In genomic region chr6:66897576-66897975, GRCh38 we compare ENCODE assay signal across 14 cellular contexts.
A peak's percentile ranks its signal among the peaks of the same experiment; 100 is the strongest.
DNase-seq lines count a peak whose midpoint lies in the region; ATAC-seq and TF ChIP-seq lines count a peak whose summit lies in the region.
"Had no signal": no experiment of that assay in that cellular context is flagged by ENCODE, and none has a peak within 500 bp of the region (broad histone marks: within the 10 kb centered on the region; RNA-seq: fewer than 3 reads in every experiment).

No MANE protein-coding gene starts in this region.

- H3K4me1 Mint-ChIP-seq in CD4-positive, CD25-positive, alpha-beta regulatory T cell, result no peaks in the 10 kb centered on the region
- H3K4me1 Mint-ChIP-seq: CD8-positive, alpha-beta memory T cell had no signal

- no peak overlapping the region for H3K4me2 ChIP-seq in GM23248 (ENCODE audit: unreplicated experiment)
- H3K4me2 ChIP-seq: SK-N-SH had no signal

- H3K27me3 ChIP-seq in CD4-positive, CD25-positive, alpha-beta regulatory T cell (ENCODE audit: control insufficient read depth, insufficient read depth, low read length), result no peaks in the 10 kb centered on the region
- no peaks in the 10 kb centered on the region for H3K27me3 ChIP-seq in GM23248 (replicated peaks; ENCODE audit: insufficient read depth)
- H3K27me3 ChIP-seq: heart right ventricle, testis had no signal

- H3K27ac Mint-ChIP-seq in CD4-positive, CD25-positive, alpha-beta regulatory T cell, result no peak overlapping the region
- H3K27ac Mint-ChIP-seq: CD8-positive, alpha-beta memory T cell had no signal

- no peak overlapping the region for H3K27ac ChIP-seq in CD4-positive, CD25-positive, alpha-beta regulatory T cell (ENCODE audit: insufficient read depth, low read length, poor library complexity, severe bottlenecking)
- no peak overlapping the region for H3K27ac ChIP-seq in GM23248
- H3K27ac ChIP-seq: coronary artery, heart right ventricle, testis had no signal

- no peaks in the 10 kb centered on the region for H3K27me3 Mint-ChIP-seq in CD4-positive, CD25-positive, alpha-beta regulatory T cell
- H3K27me3 Mint-ChIP-seq: CD8-positive, alpha-beta memory T cell had no signal

- no peaks in the 10 kb centered on the region for H3K79me2 ChIP-seq in GM23248 (ENCODE audit: insufficient read depth)

- 18 to 36% methylated on average over 2 of the region's 2 CpGs for WGBS in GM23248 (ENCODE audit: low coverage in 1 of 2, low lambda C conversion rate in 2 of 2, missing lambda C conversion rate in 2 of 2), 2 experiments

- no peak overlapping the region for H3K9ac ChIP-seq in GM23248
- H3K9ac ChIP-seq: SK-N-SH had no signal

- in situ Hi-C loops in GM23248 (cut with MboI), result no loop called here

- no peak for ATAC-seq in CD4-positive, CD25-positive, alpha-beta regulatory T cell (ENCODE audit: low read depth in 2 of 2)
- no peak for ATAC-seq in GM21825 (IDR thresholded peaks at IDR 0.05; ENCODE audit: unreplicated experiment)
- ATAC-seq: heart right ventricle had no signal

- H3K36me3 ChIP-seq in CD4-positive, CD25-positive, alpha-beta regulatory T cell (ENCODE audit: control insufficient read depth, insufficient read depth, low read length), result no peaks in the 10 kb centered on the region
- H3K36me3 ChIP-seq in GM23248 (ENCODE audit: low read depth), result no peaks in the 10 kb centered on the region
- H3K36me3 ChIP-seq: heart right ventricle had no signal

- peak in 2 of 3 donors; percentile 0 to 10 for DNase-seq in CD4-positive, CD25-positive, alpha-beta regulatory T cell
- peak; percentile 11 for DNase-seq in HT-29 (ENCODE audit: low spot score)
- peak; percentile 20 for DNase-seq in RPMI8226
- DNase-seq in foreskin fibroblast, result peak; percentile 58 to 76
- DNase-seq in GM23248, result no peak
- no peak for DNase-seq in DMS79 (lab: John Stamatoyannopoulos, UW)
- no peak for DNase-seq in AG20443 (ENCODE audit: low spot score)
- DNase-seq: activated effector memory CD4-positive, alpha-beta T cell treated with anti-CD3 and anti-CD28 coated beads, Interleukin-2, amount 50 U/mL, for 16 hours; heart right ventricle; SK-N-SH; testis had no signal

- H2AFZ ChIP-seq in GM23248, result no peak overlapping the region

- peaks cover 8 to 13% of the 10 kb centered on the region in 2 experiments for H3K9me3 ChIP-seq in CD4-positive, CD25-positive, alpha-beta regulatory T cell (ENCODE audit: control insufficient read depth in 2 of 2, low read length in 2 of 2)
- no peaks in the 10 kb centered on the region for H3K9me3 ChIP-seq in GM23248 (ENCODE audit: low read depth)
- H3K9me3 ChIP-seq: SK-N-SH, testis had no signal

- H3K9me3 Mint-ChIP-seq in CD4-positive, CD25-positive, alpha-beta regulatory T cell, result peaks cover 0 to 28% (median 9%) of the 10 kb centered on the region in 7 donors

- no peaks in the 10 kb centered on the region for H3K9me2 ChIP-seq in GM23248 (ENCODE audit: insufficient read depth)
- H3K9me2 ChIP-seq: SK-N-SH had no signal

- no peak for TF ChIP-seq CTCF in foreskin fibroblast (IDR thresholded peaks at IDR 0.05; ENCODE audit: low read depth, low read length)

- no peaks in the 10 kb centered on the region for H3F3A ChIP-seq in GM23248 (ENCODE audit: insufficient read depth)

- H3K36me3 Mint-ChIP-seq in CD4-positive, CD25-positive, alpha-beta regulatory T cell, result no peaks in the 10 kb centered on the region
- H3K36me3 Mint-ChIP-seq: CD8-positive, alpha-beta memory T cell had no signal

- no peaks in the 10 kb centered on the region for H4K20me1 ChIP-seq in GM23248 (ENCODE audit: insufficient read depth)

- no peaks in the 10 kb centered on the region for H3K4me1 ChIP-seq in CD4-positive, CD25-positive, alpha-beta regulatory T cell (ENCODE audit: control insufficient read depth, insufficient read depth, low read length, poor library complexity, severe bottlenecking)
- H3K4me1 ChIP-seq in GM23248 (ENCODE audit: insufficient read depth), result no peaks in the 10 kb centered on the region
- H3K4me1 ChIP-seq: heart right ventricle, testis had no signal

- H3K4me3 Mint-ChIP-seq in CD4-positive, CD25-positive, alpha-beta regulatory T cell, result no peak overlapping the region
- H3K4me3 Mint-ChIP-seq: CD8-positive, alpha-beta memory T cell had no signal

- no peak overlapping the region for H3K4me3 ChIP-seq in CD4-positive, CD25-positive, alpha-beta regulatory T cell (ENCODE audit: low read depth, low read length)
- H3K4me3 ChIP-seq in foreskin fibroblast (ENCODE audit: low read depth in 1 of 2, low read length in 2 of 2) (no peak overlapping the region), GM23248 (no peak overlapping the region)
- H3K4me3 ChIP-seq: coronary artery, heart right ventricle, testis had no signal

Comparison
In these comparisons a context has a peak if more than half of its experiments do, and no peak if none do; other contexts are left out.
1. DNase-seq: peak in CD4-positive, CD25-positive, alpha-beta regulatory T cell (2 of 3), HT-29 (single experiment), RPMI8226 (single experiment) and foreskin fibroblast (2 of 2); none in GM23248 (single experiment), DMS79 (single experiment) and AG20443 (single experiment).